Comparison of ENCODE assay signal across 1 cellular context in the genomic region with DNA sequence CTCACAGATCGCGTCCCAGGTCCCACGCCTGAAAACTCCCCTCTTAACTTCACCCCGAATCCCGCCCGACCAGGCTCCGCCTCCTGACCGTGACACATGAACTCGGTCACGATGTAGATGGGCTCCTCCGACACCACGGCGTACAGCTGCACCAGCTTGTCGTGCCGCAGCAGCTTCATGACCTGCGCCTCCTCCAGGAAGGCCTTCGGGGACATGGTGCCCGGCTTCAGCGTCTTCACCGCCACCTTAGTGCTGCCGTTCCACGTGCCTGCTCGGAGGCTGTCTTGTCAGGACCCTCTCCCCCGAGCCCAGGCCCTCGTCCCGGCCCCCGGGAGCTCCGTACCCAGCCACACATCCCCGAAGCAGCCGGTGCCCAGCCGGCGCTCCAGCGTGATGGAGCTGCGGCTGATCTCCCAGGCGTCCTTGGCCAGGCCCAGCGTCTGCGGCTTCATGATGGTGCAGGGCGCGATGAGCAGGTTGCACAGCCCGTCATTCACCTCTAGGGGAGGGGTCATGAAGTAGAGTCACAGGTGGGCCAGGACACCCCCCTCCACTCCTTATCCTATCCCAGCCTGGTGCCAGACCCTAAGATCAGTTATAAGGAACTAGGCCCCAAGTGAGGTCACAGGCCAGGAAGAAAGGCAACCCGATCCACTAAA.
TF ChIP-seq lines count a peak whose summit lies in the region.

No MANE protein-coding gene starts in this region.

TF ChIP-seq in H1, 55 proteins besides CTCF, POLR2A, EP300 and RAD21:
- no peak for TF ChIP-seq SUZ12 (IDR thresholded peaks at IDR 0.05; ENCODE audit: low read length)
- TF ChIP-seq, protein P1, sequence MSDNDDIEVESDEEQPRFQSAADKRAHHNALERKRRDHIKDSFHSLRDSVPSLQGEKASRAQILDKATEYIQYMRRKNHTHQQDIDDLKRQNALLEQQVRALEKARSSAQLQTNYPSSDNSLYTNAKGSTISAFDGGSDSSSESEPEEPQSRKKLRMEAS (IDR thresholded peaks at IDR 0.05) = peak; percentile 78
- TF ChIP-seq SAP30 (IDR thresholded peaks at IDR 0.05; ENCODE audit: insufficient read depth, insufficient replicate concordance, low read length) = no peak
- no peak for TF ChIP-seq NRF1 (IDR thresholded peaks at IDR 0.05; ENCODE audit: low read depth, low read length)
- no peak for TF ChIP-seq POU5F1 (IDR thresholded peaks at IDR 0.05; ENCODE audit: low read depth, low read length)
- TF ChIP-seq BACH1 (IDR thresholded peaks at IDR 0.05; ENCODE audit: low read length) = peak; percentile 16; the same call in 1 of the 2 replicates
- TF ChIP-seq JUN (IDR thresholded peaks at IDR 0.05; ENCODE audit: low read depth, low read length) = no peak
- 0 out of 4 replicates have a peak, but pooled peaks of 1 of the 2 experiments have one; percentile 29 for TF ChIP-seq SIN3A (conservative IDR thresholded peaks at IDR 0.05 in 1 of 2, IDR thresholded peaks at IDR 0.05 in 1 of 2; ENCODE audit: low read depth in 1 of 2, low read length in 2 of 2)
- no peak for TF ChIP-seq FOSL1 (IDR thresholded peaks at IDR 0.05; ENCODE audit: insufficient read depth, low read depth, low read length)
- TF ChIP-seq CBX8 (IDR thresholded peaks at IDR 0.05; ENCODE audit: borderline replicate concordance, low read depth, low read length) = no peak
- no peak for TF ChIP-seq EGR1 (IDR thresholded peaks at IDR 0.05; ENCODE audit: borderline replicate concordance, low read depth, low read length)
TF ChIP-seq in H1: peak in this region for 3.
